9 cellular contexts compared by ENCODE assay signal in the genomic region with DNA sequence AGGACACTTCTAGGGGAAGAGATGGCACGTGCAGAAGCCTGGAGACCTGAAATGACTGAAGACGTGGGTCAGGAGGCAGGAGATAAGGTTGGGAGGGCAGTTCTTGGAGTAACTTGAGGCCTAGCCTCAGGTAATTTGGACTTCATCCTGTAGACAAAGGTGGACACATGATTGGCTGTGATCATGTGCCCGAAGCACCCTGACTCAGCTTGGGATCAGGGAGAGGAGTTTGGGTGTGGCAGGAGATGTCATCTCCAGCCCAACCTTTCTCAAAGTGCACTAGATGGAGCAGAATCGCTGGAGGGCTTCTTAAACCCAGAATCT. TPM values are rescaled to one million over a fixed set of nuclear protein-coding genes. Genes with fewer than 3 reads are reported as not detected.
DNase-seq lines count a peak whose midpoint lies in the region; ATAC-seq, FAIRE-seq and TF ChIP-seq lines count a peak whose summit lies in the region.
"Had no signal": no experiment of that assay in that cellular context is flagged by ENCODE, and none has a peak within 500 bp of the region (broad histone marks: within the 10 kb centered on the region; RNA-seq: fewer than 3 reads in every experiment).

No MANE protein-coding gene starts in this region.

- H3K27me3 ChIP-seq in HepG2 (ENCODE audit: control insufficient read depth in 1 of 2, insufficient read depth in 2 of 2, low read length in 2 of 2) (no peaks in the 10 kb centered on the region; a peak in 1 of 5 replicates), right lobe of liver (no peaks in the 10 kb centered on the region), mesendoderm (ENCODE audit: insufficient read depth, low read length, poor library complexity) (no peaks in the 10 kb centered on the region), thoracic aorta (replicated peaks; ENCODE audit: insufficient read depth) (no peaks in the 10 kb centered on the region)

- H3K36me3 ChIP-seq in HepG2 (replicated peaks in 1 of 2; ENCODE audit: control insufficient read depth in 1 of 2, insufficient read depth in 2 of 2, low read length in 2 of 2) (peaks cover 3 to 18% of the 10 kb centered on the region in 2 experiments; a peak in 3 of 5 replicates), right lobe of liver (no peaks in the 10 kb centered on the region), mesendoderm (ENCODE audit: control insufficient read depth, insufficient read depth, low read length) (no peaks in the 10 kb centered on the region), thoracic aorta (peaks cover 10% of the 10 kb centered on the region)

- H3K27ac Mint-ChIP-seq in activated CD8-positive, alpha-beta T cell treated with anti-CD3 and anti-CD28 coated beads for 36 hours: no peak overlapping the region

- no peak overlapping the region for H2BK15ac ChIP-seq in mesendoderm (replicated peaks; ENCODE audit: low read depth)

- H3K4ac ChIP-seq in mesendoderm (ENCODE audit: low read depth, low read length): no peak overlapping the region

- H2AK5ac ChIP-seq in mesendoderm (ENCODE audit: low read length): no peak overlapping the region

- H3K9me3 Mint-ChIP-seq in activated CD8-positive, alpha-beta T cell treated with anti-CD3 and anti-CD28 coated beads for 36 hours: no peaks in the 10 kb centered on the region

- FAIRE-seq in HepG2 (lab: Jason Lieb, UNC): no peak

- no peak overlapping the region for H4K5ac ChIP-seq in mesendoderm (ENCODE audit: low read length)

- H3K4me2 ChIP-seq in HepG2 (ENCODE audit: low read depth, low read length): peak overlapping the region; percentile 98
- no peak overlapping the region for H3K4me2 ChIP-seq in mesendoderm (ENCODE audit: low read length)

- TF ChIP-seq CTCF in HepG2 (CRISPR knock-in tag; IDR thresholded peaks at IDR 0.05) (no peak), right lobe of liver (IDR thresholded peaks at IDR 0.05) (no peak), thoracic aorta (IDR thresholded peaks at IDR 0.05) (no peak), GM10266 (IDR thresholded peaks at IDR 0.05; ENCODE audit: control insufficient read depth, insufficient read depth, low read depth, missing control alignments) (no peak)
- no peak for TF ChIP-seq CTCF in activated CD8-positive, alpha-beta T cell treated with anti-CD3 and anti-CD28 coated beads for 36 hours (IDR thresholded peaks at IDR 0.05)

- no TSS peak for BruUV-seq in HepG2 (replicated peaks; lab: Mats Ljungman, UMichigan)

- H3K4me1 Mint-ChIP-seq in activated CD8-positive, alpha-beta T cell treated with anti-CD3 and anti-CD28 coated beads for 36 hours (ENCODE audit: low read depth): peaks cover 25% of the 10 kb centered on the region

- H3K4me3 ChIP-seq in HepG2 (replicated peaks in 1 of 3; ENCODE audit: insufficient read depth in 1 of 3, low read depth in 2 of 3, low read length in 3 of 3): peak overlapping the region in 1 of 3 experiments; percentile 95; a peak in 1 of 6 replicates
- H3K4me3 ChIP-seq in right lobe of liver: no peak overlapping the region
- no peak overlapping the region for H3K4me3 ChIP-seq in mesendoderm (ENCODE audit: low read length)
- peak overlapping the region; percentile 96 for H3K4me3 ChIP-seq in thoracic aorta

- no peak overlapping the region for H3K27ac ChIP-seq in HepG2 (ENCODE audit: extremely low read length, insufficient read depth, low read length)
- H3K27ac ChIP-seq in right lobe of liver: no peak overlapping the region
- no peak overlapping the region for H3K27ac ChIP-seq in mesendoderm (ENCODE audit: low read depth, low read length)
- H3K27ac ChIP-seq in thoracic aorta: no peak overlapping the region

- CTCF ChIA-PET in HepG2 (lab: Yijun Ruan, JAX; ENCODE audit: low intra/inter-chr PET ratio, low total read pairs): no interaction called here
- CTCF ChIA-PET in activated CD8-positive, alpha-beta T cell treated with anti-CD3 and anti-CD28 coated beads for 36 hours (lab: Charles Lee): interaction anchor here (0.6 kb wide), 1 partner anchor 27 kb away, joined by 3 read pairs; no protein-coding TSS in a partner anchor

- no peak overlapping the region for H3K23ac ChIP-seq in mesendoderm (ENCODE audit: low read length)

- H2BK120ac ChIP-seq in mesendoderm (ENCODE audit: low read depth, low read length): no peak overlapping the region

- peaks cover 27% of the 10 kb centered on the region for H3K79me2 ChIP-seq in HepG2 (ENCODE audit: insufficient read depth, low read length)
- no peaks in the 10 kb centered on the region for H3K79me2 ChIP-seq in mesendoderm (ENCODE audit: control insufficient read depth, insufficient read depth, low read length)

- TF ChIP-seq RAD21 in HepG2 (CRISPR knock-in tag; IDR thresholded peaks at IDR 0.05): no peak

- H3K4me3 Mint-ChIP-seq in activated CD8-positive, alpha-beta T cell treated with anti-CD3 and anti-CD28 coated beads for 36 hours: peak overlapping the region; percentile 74

- DNase-seq in HepG2 (ENCODE audit: low spot score) (no peak), right lobe of liver (no peak), mesendoderm (no peak), thoracic aorta (ENCODE audit: low spot score) (no peak), GM10266 (ENCODE audit: extremely low spot score) (no peak), Right ventricle myocardium superior (no peak), SIG-M5 (lab: John Stamatoyannopoulos, UW) (no peak)
- no peak for DNase-seq in activated CD8-positive, alpha-beta T cell treated with anti-CD3 and anti-CD28 coated beads for 36 hours
- DNase-seq: retina had no signal

- POLR2A ChIA-PET in HepG2 (lab: Yijun Ruan, JAX): interaction anchor here (1.5 to 4.7 kb wide), 2 partner anchors 19 to 62 kb away, joined by 3 to 21 read pairs; partner anchors contain the start of genes EMC1 and MRTO4
- POLR2A ChIA-PET in activated CD8-positive, alpha-beta T cell treated with anti-CD3 and anti-CD28 coated beads for 36 hours (lab: Charles Lee): interaction anchor here (1.4 to 2.3 kb wide), 3 partner anchors 9 to 369 kb away, joined by 4 to 12 read pairs (median 8); partner anchors contain the start of genes EMC1 and MRTO4

- intact Hi-C loops in HepG2 (cut with micrococcal nuclease; ENCODE audit: unreplicated experiment) (no loop called here), right lobe of liver (cut with DNase I) (no loop called here), Right ventricle myocardium superior (cut with DNase I) (no loop called here)
- intact Hi-C loops in activated CD8-positive, alpha-beta T cell treated with anti-CD3 and anti-CD28 coated beads for 36 hours (cut with micrococcal nuclease): no loop called here

- in situ Hi-C loops in HepG2 (cut with HindIII; ENCODE audit: extremely low pct_ligation_motif_present, low pct_unique_long_range_greater_than_20kb): no loop called here

- H2BK5ac ChIP-seq in mesendoderm (ENCODE audit: low read length): no peak overlapping the region

- peak overlapping the region; percentile 42 for H3K56ac ChIP-seq in mesendoderm (ENCODE audit: low read length)

- H3K4me1 ChIP-seq in HepG2 (ENCODE audit: insufficient read depth, low read length) (peaks cover 60% of the 10 kb centered on the region), right lobe of liver (peaks cover 0 to 18% (median 7%) of the 10 kb centered on the region in 4 donors), mesendoderm (ENCODE audit: control insufficient read depth, low read depth, low read length) (peaks cover 5% of the 10 kb centered on the region), thoracic aorta (ENCODE audit: control insufficient read depth in 1 of 2, low read depth in 2 of 2) (peaks cover 28 to 34% of the 10 kb centered on the region in 2 donors)

- no peak overlapping the region for H2AFZ ChIP-seq in HepG2 (ENCODE audit: low read length)

- WGBS in HepG2 (ENCODE audit: low lambda C conversion rate): 94% methylated on average over 3 of the region's 4 CpGs
- WGBS in right lobe of liver (ENCODE audit: insufficient coverage, low coverage, low lambda C conversion rate, missing lambda C conversion rate): 76% methylated on average over 2 of the region's 4 CpGs
- no CpG with 5 or more reads among the region's 4 CpGs for WGBS in mesendoderm (ENCODE audit: extremely low coverage, insufficient coverage, low lambda C conversion rate)

- no peaks in the 10 kb centered on the region; the same call in 1 of the 2 replicates for H4K20me1 ChIP-seq in HepG2 (ENCODE audit: insufficient read depth, low read length)

- H3K9ac ChIP-seq in HepG2 (ENCODE audit: insufficient read depth, low read depth, low read length) (peak overlapping the region; percentile 97; the same call in 1 of the 2 replicates), mesendoderm (ENCODE audit: low read length) (no peak overlapping the region)

- no peak for ATAC-seq in HepG2
- no peak for ATAC-seq in right lobe of liver
- no peak for ATAC-seq in activated CD8-positive, alpha-beta T cell treated with anti-CD3 and anti-CD28 coated beads for 36 hours
- no peak for ATAC-seq in thoracic aorta (ENCODE audit: insufficient number of reproducible peaks, low FRiP score, low read depth)
- ATAC-seq in Right ventricle myocardium superior (ENCODE audit: poor library complexity): no peak

- no peaks in the 10 kb centered on the region for H3K36me3 Mint-ChIP-seq in activated CD8-positive, alpha-beta T cell treated with anti-CD3 and anti-CD28 coated beads for 36 hours (ENCODE audit: low read depth)

- H4K8ac ChIP-seq in mesendoderm (ENCODE audit: low read depth, low read length): no peak overlapping the region

- TF ChIP-seq EP300 in HepG2 (IDR thresholded peaks at IDR 0.05; ENCODE audit: low read depth in 2 of 2, low read length in 2 of 2): no peak
- no peak for TF ChIP-seq EP300 in HepG2 (CRISPR knock-in tag; IDR thresholded peaks at IDR 0.05; ENCODE audit: borderline replicate concordance)

- peaks cover 16% of the 10 kb centered on the region for H3K79me1 ChIP-seq in mesendoderm (ENCODE audit: low read length)

- no peaks in the 10 kb centered on the region for H3K9me3 ChIP-seq in HepG2 (ENCODE audit: low read length)
- no peaks in the 10 kb centered on the region for H3K9me3 ChIP-seq in right lobe of liver
- H3K9me3 ChIP-seq in thoracic aorta: no peaks in the 10 kb centered on the region

- H3K27me3 Mint-ChIP-seq in activated CD8-positive, alpha-beta T cell treated with anti-CD3 and anti-CD28 coated beads for 36 hours: no peaks in the 10 kb centered on the region

- no peak for TF ChIP-seq POLR2A in HepG2 (IDR thresholded peaks at IDR 0.05; ENCODE audit: insufficient read depth in 1 of 2, low read depth in 2 of 2, low read length in 2 of 2)
- TF ChIP-seq POLR2A in right lobe of liver (IDR thresholded peaks at IDR 0.05): no peak

- H3K18ac ChIP-seq in mesendoderm (ENCODE audit: low read length): no peak overlapping the region

RNA-seq across cellular contexts. Expression of gene SLC66A1, which starts 1.5 kb away (rescaled TPM):
- 8.5 and 18.9 TPM in 2 replicates for total RNA-seq in HepG2 (2016; rRNA removed; fragmentation: Illumina TruSeq; extraction: Trizol)
- 4.6 and 5.7 TPM in 2 replicates for total RNA-seq in HepG2 (2016; cell fraction: cytosol; rRNA removed; fragmentation: Illumina TruSeq; extraction: Trizol; ENCODE audit: low read depth)
- 9.7 and 20.6 TPM in 2 replicates for total RNA-seq in HepG2 (2016; cell fraction: insoluble cytoplasmic fraction; rRNA removed; fragmentation: Illumina TruSeq; extraction: Trizol)
- total RNA-seq in HepG2 (2016; cell fraction: membrane; rRNA removed; fragmentation: Illumina TruSeq; extraction: Trizol): 8.2 and 8.3 TPM in 2 replicates
- 17.2 and 20.6 TPM in 2 replicates for total RNA-seq in HepG2 (2016; cell fraction: nucleus; rRNA removed; fragmentation: Illumina TruSeq; extraction: Trizol)
- polyA plus RNA-seq in HepG2 (2011; rRNA removed): 15.4 and 24.4 TPM in 2 replicates
- polyA plus RNA-seq in HepG2 (2011; cell fraction: cytosol; rRNA removed): 15.0 and 19.6 TPM in 2 replicates
- 21.9 and 23.2 TPM in 2 replicates for polyA plus RNA-seq in HepG2 (2011; cell fraction: nucleus; rRNA removed)
- polyA plus RNA-seq in HepG2 (2012): 8.6 and 10.0 TPM in 2 replicates
- 4.3 and 5.7 TPM in 2 replicates for polyA plus RNA-seq in HepG2 (2016; cell fraction: cytosol; fragmentation: Illumina TruSeq; extraction: Trizol; ENCODE audit: low read depth)
- 8.0 and 11.5 TPM in 2 replicates for polyA plus RNA-seq in HepG2 (2016; cell fraction: insoluble cytoplasmic fraction; fragmentation: Illumina TruSeq; extraction: Trizol; ENCODE audit: low read depth)
- polyA plus RNA-seq in HepG2 (2016; cell fraction: membrane; fragmentation: Illumina TruSeq; extraction: Trizol; ENCODE audit: low read depth): 6.1 and 8.5 TPM in 2 replicates
- polyA plus RNA-seq in HepG2 (2016; cell fraction: nucleus; fragmentation: Illumina TruSeq; extraction: Trizol; ENCODE audit: insufficient read depth, low read depth): 41.6 and 41.9 TPM in 2 replicates
- 17.2 and 31.0 TPM in 2 replicates for polyA minus RNA-seq in HepG2 (2011; rRNA and poly(A)+ RNA removed; ENCODE audit: low replicate concordance)
- polyA minus RNA-seq in HepG2 (2011; cell fraction: cytosol; rRNA and poly(A)+ RNA removed): 7.4 and 8.9 TPM in 2 replicates
- polyA minus RNA-seq in HepG2 (2011; cell fraction: nucleus; rRNA and poly(A)+ RNA removed): 9.9 and 11.1 TPM in 2 replicates
- 10 to 100 TPM in 3 of 6 experiments, 1 to 10 TPM in 3; 8.4 to 20.6 (median 11.2) TPM for total RNA-seq in right lobe of liver
- total RNA-seq in activated CD8-positive, alpha-beta T cell treated with anti-CD3 and anti-CD28 coated beads for 36 hours: 1 to 10 TPM; 3.6 TPM
- 8.8 TPM for polyA plus RNA-seq in mesendoderm (2013, experiment 1 of 2)
- polyA plus RNA-seq in mesendoderm (2013, experiment 2 of 2): 8.8 TPM
- total RNA-seq in thoracic aorta: 10 to 100 TPM; 11.4 to 12.0 TPM
- total RNA-seq in Right ventricle myocardium superior: 5.8 TPM

RNA-seq across cellular contexts. Expression of gene AKR7A2, which starts 1.7 kb away (rescaled TPM):
- total RNA-seq in HepG2 (2016; rRNA removed; fragmentation: Illumina TruSeq; extraction: Trizol): 75.6 and 91.8 TPM in 2 replicates
- 27.2 and 29.3 TPM in 2 replicates for total RNA-seq in HepG2 (2016; cell fraction: cytosol; rRNA removed; fragmentation: Illumina TruSeq; extraction: Trizol; ENCODE audit: low read depth)
- total RNA-seq in HepG2 (2016; cell fraction: insoluble cytoplasmic fraction; rRNA removed; fragmentation: Illumina TruSeq; extraction: Trizol): 75.1 and 91.3 TPM in 2 replicates
- 38.5 and 45.3 TPM in 2 replicates for total RNA-seq in HepG2 (2016; cell fraction: membrane; rRNA removed; fragmentation: Illumina TruSeq; extraction: Trizol)
- total RNA-seq in HepG2 (2016; cell fraction: nucleus; rRNA removed; fragmentation: Illumina TruSeq; extraction: Trizol): 31.9 and 40.6 TPM in 2 replicates
- polyA plus RNA-seq in HepG2 (2011; rRNA removed): 40.8 and 45.2 TPM in 2 replicates
- polyA plus RNA-seq in HepG2 (2011; cell fraction: cytosol; rRNA removed): 42.0 and 59.5 TPM in 2 replicates
- 20.7 and 23.1 TPM in 2 replicates for polyA plus RNA-seq in HepG2 (2011; cell fraction: nucleus; rRNA removed)
- polyA plus RNA-seq in HepG2 (2012): 23.2 and 37.3 TPM in 2 replicates
- polyA plus RNA-seq in HepG2 (2016; cell fraction: cytosol; fragmentation: Illumina TruSeq; extraction: Trizol; ENCODE audit: low read depth): 30.5 and 33.1 TPM in 2 replicates
- polyA plus RNA-seq in HepG2 (2016; cell fraction: insoluble cytoplasmic fraction; fragmentation: Illumina TruSeq; extraction: Trizol; ENCODE audit: low read depth): 96.1 and 104 TPM in 2 replicates
- polyA plus RNA-seq in HepG2 (2016; cell fraction: membrane; fragmentation: Illumina TruSeq; extraction: Trizol; ENCODE audit: low read depth): 33.3 and 38.2 TPM in 2 replicates
- 46.3 and 53.6 TPM in 2 replicates for polyA plus RNA-seq in HepG2 (2016; cell fraction: nucleus; fragmentation: Illumina TruSeq; extraction: Trizol; ENCODE audit: insufficient read depth, low read depth)
- polyA minus RNA-seq in HepG2 (2011; rRNA and poly(A)+ RNA removed; ENCODE audit: low replicate concordance): 57.1 and 74.2 TPM in 2 replicates
- polyA minus RNA-seq in HepG2 (2011; cell fraction: cytosol; rRNA and poly(A)+ RNA removed): 23.5 and 26.5 TPM in 2 replicates
- polyA minus RNA-seq in HepG2 (2011; cell fraction: nucleus; rRNA and poly(A)+ RNA removed): 13.2 and 15.2 TPM in 2 replicates
- total RNA-seq in right lobe of liver: 10 to 100 TPM; 41.4 to 85.1 (median 51.2) TPM
- 10 to 100 TPM; 42.9 to 43.4 TPM for total RNA-seq in activated CD8-positive, alpha-beta T cell treated with anti-CD3 and anti-CD28 coated beads for 36 hours
- polyA plus RNA-seq in mesendoderm (2013, experiment 1 of 2): 22.1 TPM
- polyA plus RNA-seq in mesendoderm (2013, experiment 2 of 2): 22.1 TPM
- total RNA-seq in thoracic aorta: 10 to 100 TPM; 67.1 to 71.5 TPM
- 40.6 TPM for total RNA-seq in Right ventricle myocardium superior

RNA-seq across cellular contexts. Expression of gene AKR7A3, which starts 25.0 kb away (rescaled TPM):
- total RNA-seq in HepG2 (2016; rRNA removed; fragmentation: Illumina TruSeq; extraction: Trizol) (0.15 and 1.00 TPM in 2 replicates), right lobe of liver (100 to 1,000 TPM in 4 of 6 experiments, 10 to 100 TPM in 2; 58.1 to 169 (median 130) TPM), thoracic aorta (1 to 10 TPM; 2.5 to 3.9 TPM), Right ventricle myocardium superior (not detected)
- total RNA-seq in HepG2 (2016; cell fraction: cytosol; rRNA removed; fragmentation: Illumina TruSeq; extraction: Trizol; ENCODE audit: low read depth): 0.18 TPM in 1 of 2 replicates, not detected in the other
- total RNA-seq in HepG2 (2016; cell fraction: insoluble cytoplasmic fraction; rRNA removed; fragmentation: Illumina TruSeq; extraction: Trizol): 0.21 and 0.71 TPM in 2 replicates
- total RNA-seq in HepG2 (2016; cell fraction: membrane; rRNA removed; fragmentation: Illumina TruSeq; extraction: Trizol): 0.28 and 0.46 TPM in 2 replicates
- 1.7 TPM in 2 replicates for total RNA-seq in HepG2 (2016; cell fraction: nucleus; rRNA removed; fragmentation: Illumina TruSeq; extraction: Trizol)
- 0.58 and 1.0 TPM in 2 replicates for polyA plus RNA-seq in HepG2 (2011; rRNA removed)
- 0.22 and 0.24 TPM in 2 replicates for polyA plus RNA-seq in HepG2 (2011; cell fraction: cytosol; rRNA removed)
- polyA plus RNA-seq in HepG2 (2011; cell fraction: nucleus; rRNA removed): 4.2 and 5.2 TPM in 2 replicates
- polyA plus RNA-seq in HepG2 (2012): 0.45 and 0.56 TPM in 2 replicates
- 0.25 and 0.31 TPM in 2 replicates for polyA plus RNA-seq in HepG2 (2016; cell fraction: cytosol; fragmentation: Illumina TruSeq; extraction: Trizol; ENCODE audit: low read depth)
- polyA plus RNA-seq in HepG2 (2016; cell fraction: insoluble cytoplasmic fraction; fragmentation: Illumina TruSeq; extraction: Trizol; ENCODE audit: low read depth): 0.17 and 0.23 TPM in 2 replicates
- 0.11 and 0.15 TPM in 2 replicates for polyA plus RNA-seq in HepG2 (2016; cell fraction: membrane; fragmentation: Illumina TruSeq; extraction: Trizol; ENCODE audit: low read depth)
- 4.0 and 5.6 TPM in 2 replicates for polyA plus RNA-seq in HepG2 (2016; cell fraction: nucleus; fragmentation: Illumina TruSeq; extraction: Trizol; ENCODE audit: insufficient read depth, low read depth)
- polyA minus RNA-seq in HepG2 (2011; rRNA and poly(A)+ RNA removed; ENCODE audit: low replicate concordance): 0.34 and 1.1 TPM in 2 replicates
- not detected in 2 replicates for polyA minus RNA-seq in HepG2 (2011; cell fraction: cytosol; rRNA and poly(A)+ RNA removed)
- polyA minus RNA-seq in HepG2 (2011; cell fraction: nucleus; rRNA and poly(A)+ RNA removed): 0.99 and 1.0 TPM in 2 replicates
- total RNA-seq in activated CD8-positive, alpha-beta T cell treated with anti-CD3 and anti-CD28 coated beads for 36 hours: under 1 TPM; 0.54 TPM
- polyA plus RNA-seq in mesendoderm (2013, experiment 1 of 2): 0.34 TPM
- polyA plus RNA-seq in mesendoderm (2013, experiment 2 of 2): 0.24 TPM

Comparison
In these comparisons a context has a peak if more than half of its experiments do, and no peak if none do; other contexts are left out.
1. RNA of gene AKR7A3, which starts 25.0 kb away (total RNA-seq): 58.1 to 169 TPM in right lobe of liver; 2.5 to 3.9 TPM in thoracic aorta, 0.15 to 1.7 TPM in HepG2, 0.54 TPM in activated CD8-positive, alpha-beta T cell treated with anti-CD3 and anti-CD28 coated beads for 36 hours and not detected in Right ventricle myocardium superior (single experiment); every median in the first group is over 10 times any median in the second.